Comparison of ENCODE assay signal across 8 cellular contexts in genomic region chr20:36472656-36473071, GRCh38.
DNase-seq lines count a peak whose midpoint lies in the region; ATAC-seq and TF ChIP-seq lines count a peak whose summit lies in the region.

No MANE protein-coding gene starts in this region.

- H3K4me1 ChIP-seq in IMR-90 (ENCODE audit: control insufficient read depth, insufficient read depth, low read length) (peaks cover 40% of the 10 kb centered on the region), thoracic aorta (ENCODE audit: control insufficient read depth in 1 of 2, low read depth in 2 of 2) (peaks cover 60 to 96% of the 10 kb centered on the region in 2 donors)

- peaks cover 56% of the 10 kb centered on the region for H3K9me1 ChIP-seq in IMR-90 (ENCODE audit: insufficient read depth, low read length)

- H3K9me3 ChIP-seq in IMR-90 (ENCODE audit: control insufficient read depth, insufficient read depth, low read length) (no peaks in the 10 kb centered on the region), thoracic aorta (no peaks in the 10 kb centered on the region)

- H4K91ac ChIP-seq in IMR-90 (ENCODE audit: insufficient read depth, low read depth, low read length) = no peak overlapping the region

- no peak overlapping the region for H4K5ac ChIP-seq in IMR-90 (ENCODE audit: low read depth, low read length)

- 0 out of 2 replicates have a peak overlapping the region, but pooled peaks have one; percentile 31 for H3K14ac ChIP-seq in IMR-90 (replicated peaks; ENCODE audit: low read depth, low read length)

- H3K23ac ChIP-seq in IMR-90 (ENCODE audit: low read depth, low read length) = peak overlapping the region; percentile 55

- H2BK15ac ChIP-seq in IMR-90 (ENCODE audit: low read depth, low read length) = no peak overlapping the region

- peak; percentile 41 for ATAC-seq in IMR-90 (ENCODE audit: low read depth)
- peak; percentile 93 to 96 for ATAC-seq in activated naive CD4-positive, alpha-beta T cell treated with anti-CD3 and anti-CD28 coated beads, Interleukin-2, amount 50 U/mL, for 72 hours
- ATAC-seq in left colon = peak; percentile 94
- no peak for ATAC-seq in thoracic aorta (ENCODE audit: insufficient number of reproducible peaks, low FRiP score, low read depth)
- no peak for ATAC-seq in GM21786 (IDR thresholded peaks at IDR 0.05; ENCODE audit: unreplicated experiment)
- ATAC-seq in GM19035 (IDR thresholded peaks at IDR 0.05; ENCODE audit: unreplicated experiment) = no peak

- peaks cover 18 to 85% of the 10 kb centered on the region in 2 experiments for H3K79me1 ChIP-seq in IMR-90 (ENCODE audit: low read depth in 1 of 2, low read length in 2 of 2)

- peak overlapping the region; percentile 84 to 91 for H3K27ac Mint-ChIP-seq in activated naive CD4-positive, alpha-beta T cell treated with anti-CD3 and anti-CD28 coated beads, Interleukin-2, amount 50 U/mL, for 72 hours

- CTCF ChIA-PET in IMR-90 (lab: Yijun Ruan, JAX) = interaction anchor here (0.6 kb wide), 1 partner anchor 273 kb away, joined by 6 read pairs; no protein-coding TSS in a partner anchor

- H2BK5ac ChIP-seq in IMR-90 (ENCODE audit: low read depth, low read length, poor library complexity, severe bottlenecking) = peak overlapping the region; percentile 16

- no peak for TF ChIP-seq RAD21 in IMR-90 (IDR thresholded peaks at IDR 0.05; ENCODE audit: low read length)

- peak overlapping the region; percentile 79 for H3K4me2 ChIP-seq in IMR-90 (ENCODE audit: low read depth, low read length)

- H3K27ac ChIP-seq in C4-2B = peak overlapping the region; percentile 19
- peak overlapping the region; percentile 34; the same call in 1 of the 2 replicates for H3K27ac ChIP-seq in IMR-90 (ENCODE audit: insufficient read depth, low read length)
- H3K27ac ChIP-seq in thoracic aorta = peak overlapping the region; percentile 77 to 81

- POLR2A ChIA-PET in IMR-90 (lab: Charles Lee; ENCODE audit: unreplicated experiment) = no interaction called here

- H3K4me3 ChIP-seq in IMR-90 (ENCODE audit: insufficient read depth, low read depth, low read length) = no peak overlapping the region
- peak overlapping the region; percentile 53 for H3K4me3 ChIP-seq in thoracic aorta

- no peaks in the 10 kb centered on the region for H3K36me3 Mint-ChIP-seq in activated naive CD4-positive, alpha-beta T cell treated with anti-CD3 and anti-CD28 coated beads, Interleukin-2, amount 50 U/mL, for 72 hours

- in situ Hi-C loops in IMR-90 (cut with MboI; ENCODE audit: low sequenced_read_pairs) = no loop called here

- no peak overlapping the region for H3K9ac ChIP-seq in IMR-90 (ENCODE audit: low read depth, low read length)

- peak overlapping the region; percentile 57 for H2AK9ac ChIP-seq in IMR-90 (replicated peaks; ENCODE audit: low read depth, low read length, poor library complexity)

- no peak overlapping the region for H2BK120ac ChIP-seq in IMR-90 (ENCODE audit: low read depth, low read length)

- no peak for TF ChIP-seq POLR2A in IMR-90 (IDR thresholded peaks at IDR 0.05; ENCODE audit: low read depth, low read length)

- H3K4ac ChIP-seq in IMR-90 (ENCODE audit: low read depth, low read length) = no peak overlapping the region

- DNase-seq in IMR-90 (no peak), left colon (peak; percentile 85 to 88), thoracic aorta (ENCODE audit: low spot score) (no peak), GF-D8 (lab: John Stamatoyannopoulos, UW) (no peak)
- peak in 1 of 2 donors; percentile 50 for DNase-seq in activated naive CD4-positive, alpha-beta T cell treated with anti-CD3 and anti-CD28 coated beads, Interleukin-2, amount 50 U/mL, for 72 hours (ENCODE audit: low spot score in 2 of 2)

- peaks cover 10% of the 10 kb centered on the region for H3K36me3 ChIP-seq in IMR-90 (ENCODE audit: control insufficient read depth, insufficient read depth, low read length)
- no peaks in the 10 kb centered on the region for H3K36me3 ChIP-seq in thoracic aorta

- dilution Hi-C loops in IMR-90 (cut with HindIII; ENCODE audit: low sequenced_read_pairs, unreplicated experiment) = no loop called here

- 80% methylated on average over 1 of the region's 5 CpGs; no CpG with 5 or more reads in 1 of the 2 experiments for WGBS in IMR-90 (ENCODE audit: extremely low coverage in 2 of 2, insufficient read length in 1 of 2), 2 experiments

- H2AK5ac ChIP-seq in IMR-90 (ENCODE audit: low read depth, low read length) = peak overlapping the region; percentile 50; the same call in 1 of the 2 replicates

- H3K56ac ChIP-seq in IMR-90 (ENCODE audit: extremely low read depth, insufficient read depth, low read length) = no peak overlapping the region; the same call in 1 of the 2 replicates

- H4K20me1 ChIP-seq in IMR-90 (ENCODE audit: insufficient read depth, low read length) = peaks cover 95% of the 10 kb centered on the region

- BruUV-seq in IMR-90 (replicated peaks; lab: Mats Ljungman, UMichigan) = no TSS peak

- TF ChIP-seq CTCF in C4-2B (conservative IDR thresholded peaks at IDR 0.05) = no peak
- TF ChIP-seq CTCF in IMR-90 (conservative IDR thresholded peaks at IDR 0.05; ENCODE audit: low read depth, low read length) = no peak
- no peak for TF ChIP-seq CTCF in thoracic aorta (IDR thresholded peaks at IDR 0.05)

- intact Hi-C loops in IMR-90 (cut with micrococcal nuclease) (no loop called here), left colon (cut with DNase I, micrococcal nuclease) (no loop called here)

- H3K18ac ChIP-seq in IMR-90 (ENCODE audit: low read depth, low read length) = no peak overlapping the region

- H2BK20ac ChIP-seq in IMR-90 (ENCODE audit: low read depth, low read length) = no peak overlapping the region

- peak overlapping the region in 1 of 2 experiments; percentile 54; a peak in 2 of 4 replicates for H4K8ac ChIP-seq in IMR-90 (ENCODE audit: low read depth in 2 of 2, low read length in 2 of 2)

- no peaks in the 10 kb centered on the region for H3K9me3 Mint-ChIP-seq in activated naive CD4-positive, alpha-beta T cell treated with anti-CD3 and anti-CD28 coated beads, Interleukin-2, amount 50 U/mL, for 72 hours

- peak overlapping the region; percentile 34 for H2AFZ ChIP-seq in IMR-90 (replicated peaks; ENCODE audit: low read length, poor library complexity)

- H3K27me3 ChIP-seq in IMR-90 (ENCODE audit: control insufficient read depth, insufficient read depth, low read length) = no peaks in the 10 kb centered on the region
- no peaks in the 10 kb centered on the region for H3K27me3 ChIP-seq in thoracic aorta (replicated peaks; ENCODE audit: insufficient read depth)

TF ChIP-seq in IMR-90, 13 proteins besides CTCF, POLR2A, EP300 and RAD21:
- TF ChIP-seq RFX5 (IDR thresholded peaks at IDR 0.05; ENCODE audit: low read depth, low read length) (no peak), BHLHE40 (IDR thresholded peaks at IDR 0.05; ENCODE audit: low read depth, low read length) (no peak), NFE2L2 (IDR thresholded peaks at IDR 0.05; ENCODE audit: low read depth, low read length) (no peak)

Comparison
In these comparisons a context has a peak if more than half of its experiments do, and no peak if none do; other contexts are left out.
1. H3K27ac ChIP-seq: peak in every context shown above with its lines; median percentile 79 in thoracic aorta; 34 in IMR-90; 19 in C4-2B.
2. ATAC-seq: peak in IMR-90 (single experiment), activated naive CD4-positive, alpha-beta T cell treated with anti-CD3 and anti-CD28 coated beads, Interleukin-2, amount 50 U/mL, for 72 hours (2 of 2) and left colon (single experiment); none in thoracic aorta (single experiment), GM21786 (single experiment) and GM19035 (single experiment).
3. DNase-seq: peak in left colon (2 of 2); none in IMR-90 (single experiment), thoracic aorta (single experiment) and GF-D8 (single experiment).